10 cellular contexts compared by ENCODE assay signal in the genomic region with DNA sequence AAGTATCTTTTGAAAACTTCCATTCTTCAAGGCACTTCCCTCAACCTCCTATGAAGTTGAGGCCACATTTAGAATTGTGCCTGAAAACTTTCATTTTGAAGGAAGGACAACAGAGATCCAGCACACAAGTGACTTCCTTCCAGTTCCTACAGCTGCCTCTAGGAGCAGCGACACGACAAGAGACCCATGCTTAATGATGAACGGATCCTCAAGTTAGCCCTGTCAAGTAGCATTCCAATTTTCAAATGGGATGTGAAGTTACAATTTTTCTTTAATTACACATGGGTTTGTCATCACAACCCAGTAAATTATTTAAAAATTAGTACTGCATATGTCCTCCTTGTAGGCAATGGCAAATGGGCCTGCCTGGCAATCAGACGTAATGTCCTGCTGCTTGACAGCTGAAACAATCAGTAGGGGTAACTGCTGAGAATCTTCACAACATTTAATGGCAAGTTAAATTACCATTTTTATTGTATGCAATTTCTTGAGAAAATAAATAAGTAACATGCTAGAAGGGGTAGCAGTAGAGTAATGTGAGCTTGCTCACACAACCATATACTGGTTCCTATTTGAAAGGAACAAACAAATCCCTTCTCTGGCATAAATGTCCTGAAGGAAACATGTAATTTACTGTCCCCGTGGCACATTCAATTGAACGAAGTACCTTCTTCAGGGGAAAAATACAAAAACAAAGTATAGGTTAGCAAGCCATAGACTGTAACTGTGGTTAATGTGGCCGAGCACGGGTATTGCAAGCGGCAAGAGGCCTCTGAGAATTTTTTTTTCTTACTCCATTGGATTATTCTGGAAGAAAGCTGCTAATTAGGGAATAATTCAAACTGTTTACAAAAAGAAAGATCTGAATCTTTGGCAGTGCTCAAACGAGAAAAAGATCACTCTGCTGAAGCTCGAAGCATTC.
DNase-seq lines count a peak whose midpoint lies in the region; ATAC-seq and TF ChIP-seq lines count a peak whose summit lies in the region.
"Had no signal": no experiment of that assay in that cellular context is flagged by ENCODE, and none has a peak within 500 bp of the region (broad histone marks: within the 10 kb centered on the region; RNA-seq: fewer than 3 reads in every experiment).

No MANE protein-coding gene starts in this region.

- no peaks in the 10 kb centered on the region for H3K9me2 ChIP-seq in GM23248 (ENCODE audit: insufficient read depth)

- H3K9me3 Mint-ChIP-seq in activated naive CD4-positive, alpha-beta T cell treated with anti-CD3 and anti-CD28 coated beads for 36 hours = no peaks in the 10 kb centered on the region
- no peaks in the 10 kb centered on the region for H3K9me3 Mint-ChIP-seq in activated T-helper 17 cell treated with anti-CD3 and anti-CD28 coated beads, Interleukin-2, amount 50 U/mL, for 72 hours
- H3K9me3 Mint-ChIP-seq: natural killer cell had no signal

- H3K9ac ChIP-seq in GM23248 = no peak overlapping the region

- H3K36me3 ChIP-seq in GM23248 (ENCODE audit: low read depth) (no peaks in the 10 kb centered on the region), RWPE2 (ENCODE audit: low read depth) (no peaks in the 10 kb centered on the region), mucosa of descending colon (ENCODE audit: low read depth) (no peaks in the 10 kb centered on the region)

- no peak overlapping the region for H2AFZ ChIP-seq in GM23248

- no peak overlapping the region for H3K4me3 Mint-ChIP-seq in activated naive CD4-positive, alpha-beta T cell treated with anti-CD3 and anti-CD28 coated beads for 36 hours
- H3K4me3 Mint-ChIP-seq in activated T-helper 17 cell treated with anti-CD3 and anti-CD28 coated beads, Interleukin-2, amount 50 U/mL, for 72 hours = no peak overlapping the region
- H3K4me3 Mint-ChIP-seq: natural killer cell had no signal

- H3K27me3 Mint-ChIP-seq in activated naive CD4-positive, alpha-beta T cell treated with anti-CD3 and anti-CD28 coated beads for 36 hours (ENCODE audit: low read depth) = peaks cover 16% of the 10 kb centered on the region
- H3K27me3 Mint-ChIP-seq in activated T-helper 17 cell treated with anti-CD3 and anti-CD28 coated beads, Interleukin-2, amount 50 U/mL, for 72 hours = peaks cover 19% of the 10 kb centered on the region

- no peaks in the 10 kb centered on the region for H3K4me1 Mint-ChIP-seq in activated naive CD4-positive, alpha-beta T cell treated with anti-CD3 and anti-CD28 coated beads for 36 hours (ENCODE audit: low read depth)
- no peaks in the 10 kb centered on the region for H3K4me1 Mint-ChIP-seq in activated T-helper 17 cell treated with anti-CD3 and anti-CD28 coated beads, Interleukin-2, amount 50 U/mL, for 72 hours

- CTCF ChIA-PET in activated naive CD4-positive, alpha-beta T cell treated with anti-CD3 and anti-CD28 coated beads for 36 hours (lab: Charles Lee) = no interaction called here

- H3K79me2 ChIP-seq in GM23248 (ENCODE audit: insufficient read depth) = no peaks in the 10 kb centered on the region

- H3K36me3 Mint-ChIP-seq in activated naive CD4-positive, alpha-beta T cell treated with anti-CD3 and anti-CD28 coated beads for 36 hours (ENCODE audit: low read depth) = no peaks in the 10 kb centered on the region
- H3K36me3 Mint-ChIP-seq in activated T-helper 17 cell treated with anti-CD3 and anti-CD28 coated beads, Interleukin-2, amount 50 U/mL, for 72 hours (ENCODE audit: low read depth) = no peaks in the 10 kb centered on the region
- H3K36me3 Mint-ChIP-seq: natural killer cell had no signal

- TF ChIP-seq CTCF in RWPE2 (IDR thresholded peaks at IDR 0.05; ENCODE audit: poor library complexity, severe bottlenecking) (peak; percentile 16), mucosa of descending colon (IDR thresholded peaks at IDR 0.05) (no peak)

- no peaks in the 10 kb centered on the region for H3K27me3 ChIP-seq in GM23248 (replicated peaks; ENCODE audit: insufficient read depth)
- no peaks in the 10 kb centered on the region for H3K27me3 ChIP-seq in RWPE2 (ENCODE audit: insufficient read depth, poor library complexity, severe bottlenecking)

- ATAC-seq in RWPE2 (ENCODE audit: low read depth) = no peak
- no peak for ATAC-seq in HG03432 (IDR thresholded peaks at IDR 0.05; ENCODE audit: unreplicated experiment)
- no peak for ATAC-seq in mucosa of descending colon
- no peak for ATAC-seq in activated T-helper 17 cell treated with anti-CD3 and anti-CD28 coated beads, Interleukin-2, amount 50 U/mL, for 72 hours (replicated peaks)

- H3K9me3 ChIP-seq in GM23248 (ENCODE audit: low read depth) (no peaks in the 10 kb centered on the region), RWPE2 (ENCODE audit: severe bottlenecking) (no peaks in the 10 kb centered on the region), mucosa of descending colon (no peaks in the 10 kb centered on the region)

- DNase-seq in ACHN (peak; percentile 35), GM23248 (peak; percentile 19), RWPE2 (ENCODE audit: low spot score) (no peak), globus pallidus (ENCODE audit: low spot score) (peak; percentile 26), mucosa of descending colon (no peak)
- DNase-seq in activated naive CD4-positive, alpha-beta T cell treated with anti-CD3 and anti-CD28 coated beads for 36 hours = no peak
- DNase-seq: activated CD4-positive, alpha-beta T cell treated with anti-CD3 and anti-CD28 coated beads for 1 hour; natural killer cell had no signal

- intact Hi-C loops in activated naive CD4-positive, alpha-beta T cell treated with anti-CD3 and anti-CD28 coated beads for 36 hours (cut with micrococcal nuclease) = no loop called here
- intact Hi-C loops in mucosa of descending colon (cut with DNase I, micrococcal nuclease) = no loop called here

- H4K20me1 ChIP-seq in GM23248 (ENCODE audit: insufficient read depth) = no peaks in the 10 kb centered on the region

- H3K27ac ChIP-seq in GM23248 (no peak overlapping the region), RWPE2 (ENCODE audit: poor library complexity, severe bottlenecking) (no peak overlapping the region)

- H3K4me3 ChIP-seq in GM23248 = no peak overlapping the region
- no peak overlapping the region for H3K4me3 ChIP-seq in RWPE2 (ENCODE audit: severe bottlenecking)
- no peak overlapping the region for H3K4me3 ChIP-seq in mucosa of descending colon

- H3K4me1 ChIP-seq in GM23248 (ENCODE audit: insufficient read depth) (no peaks in the 10 kb centered on the region), RWPE2 (ENCODE audit: insufficient read depth, poor library complexity, severe bottlenecking) (no peaks in the 10 kb centered on the region), mucosa of descending colon (ENCODE audit: low read depth) (no peaks in the 10 kb centered on the region)

- H3K4me2 ChIP-seq in GM23248 (ENCODE audit: unreplicated experiment) = no peak overlapping the region

- WGBS in GM23248 (ENCODE audit: low coverage in 1 of 2, low lambda C conversion rate in 2 of 2, missing lambda C conversion rate in 2 of 2), 2 experiments = 66 to 67% methylated on average over 11 of the region's 11 CpGs

- in situ Hi-C loops in ACHN (cut with HindIII; ENCODE audit: low pct_ligation_motif_present, low pct_unique_long_range_greater_than_20kb, low sequenced_read_pairs) = no loop called here
- in situ Hi-C loops in GM23248 (cut with MboI) = no loop called here

- H3K27ac Mint-ChIP-seq in activated naive CD4-positive, alpha-beta T cell treated with anti-CD3 and anti-CD28 coated beads for 36 hours = no peak overlapping the region
- no peak overlapping the region for H3K27ac Mint-ChIP-seq in activated T-helper 17 cell treated with anti-CD3 and anti-CD28 coated beads, Interleukin-2, amount 50 U/mL, for 72 hours

- H3F3A ChIP-seq in GM23248 (ENCODE audit: insufficient read depth) = no peaks in the 10 kb centered on the region

Comparison
In these comparisons a context has a peak if more than half of its experiments do, and no peak if none do; other contexts are left out.
1. DNase-seq: peak in ACHN (single experiment), GM23248 (single experiment) and globus pallidus (single experiment); none in RWPE2 (single experiment), activated naive CD4-positive, alpha-beta T cell treated with anti-CD3 and anti-CD28 coated beads for 36 hours (single experiment) and mucosa of descending colon (0 of 3).